Comparison of ENCODE assay signal across 9 cellular contexts in the genomic region with DNA sequence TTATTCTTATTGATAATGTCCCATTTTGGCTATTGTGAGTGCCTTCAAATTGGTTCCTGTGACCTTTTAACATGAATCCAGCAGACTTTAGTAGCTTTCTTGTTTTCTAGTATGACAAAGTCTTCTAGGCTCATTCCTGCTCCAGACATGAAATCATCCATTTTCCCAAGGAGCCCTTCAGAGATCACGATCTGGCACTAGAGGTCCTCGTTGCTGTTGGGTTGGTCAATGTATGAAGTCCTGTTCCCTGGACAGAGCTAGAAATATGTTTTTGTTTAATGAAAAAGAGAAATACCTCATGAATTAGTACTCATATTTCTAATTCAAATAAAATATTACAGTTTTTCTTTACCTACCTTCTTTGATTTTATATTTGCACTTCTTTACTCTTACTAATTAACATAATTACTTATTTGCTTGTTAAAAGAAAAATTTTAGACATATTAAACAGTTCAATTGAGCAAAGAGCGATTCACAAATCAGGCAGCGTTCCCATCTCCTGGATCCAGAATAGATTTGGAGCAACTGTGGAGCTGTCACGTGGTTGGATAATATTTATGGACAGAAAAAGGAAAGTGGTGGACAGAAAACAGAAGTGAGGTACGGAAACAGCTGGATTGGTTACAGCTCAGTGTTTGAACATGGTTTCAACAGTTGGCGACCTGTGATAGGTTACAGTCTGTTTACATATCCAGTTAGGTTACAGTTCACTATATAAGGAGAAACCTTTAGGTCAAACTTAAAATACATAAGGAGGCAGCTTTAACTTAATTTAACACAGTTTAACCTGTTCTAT. TPM values are rescaled to one million over a fixed set of nuclear protein-coding genes. Genes with fewer than 3 reads are reported as not detected.
DNase-seq lines count a peak whose midpoint lies in the region; ATAC-seq, FAIRE-seq and TF ChIP-seq lines count a peak whose summit lies in the region.
"Had no signal": no experiment of that assay in that cellular context is flagged by ENCODE, and none has a peak within 500 bp of the region (broad histone marks: within the 10 kb centered on the region; RNA-seq: fewer than 3 reads in every experiment).

No MANE protein-coding gene starts in this region.

- TF ChIP-seq RAD21 in liver (IDR thresholded peaks at IDR 0.05): peak in 1 of 2 donors; percentile 72

- no peaks in the 10 kb centered on the region for H3K4me1 ChIP-seq in liver (ENCODE audit: control insufficient read depth in 4 of 4, insufficient read depth in 4 of 4, low read length in 3 of 4)

- POLR2A ChIA-PET in BJ (lab: Charles Lee): no interaction called here

- WGBS in liver: 52% methylated on average over 7 of the region's 7 CpGs

- TF ChIP-seq CTCF in BJ (IDR thresholded peaks at IDR 0.05; ENCODE audit: insufficient read depth, low read depth, low read length) (peak; percentile 74), liver (IDR thresholded peaks at IDR 0.05; ENCODE audit: low read depth, low read length, missing input control) (peak; percentile 17)

- ATAC-seq in HG02938 (IDR thresholded peaks at IDR 0.05; ENCODE audit: unreplicated experiment): no peak

- H3K4me3 ChIP-seq in BJ (ENCODE audit: low read depth, low read length): no peak overlapping the region
- H3K4me3 ChIP-seq in liver (ENCODE audit: low read depth in 1 of 3, low read length in 3 of 3): no peak overlapping the region

- CTCF ChIA-PET in BJ (lab: Yijun Ruan, JAX): interaction anchor here (0.6 to 2.6 kb wide), 31 partner anchors 9 to 254 kb away, joined by 3 to 22 read pairs (median 4); a partner anchor contains a TSS

- DNase-seq in BJ (ENCODE audit: low read depth) (no peak), HTR-8/SVneo (ENCODE audit: insufficient read length, low spot score) (peak; percentile 45), astrocyte of the hippocampus (ENCODE audit: low read depth, low spot score) (peak; percentile 56), NCI-H2029 treated with DMSO at 0.1 percent for 48 hours (lab: John Stamatoyannopoulos, UW) (no peak), caudate nucleus (lab: John Stamatoyannopoulos, UW) (no peak)
- DNase-seq in stimulated activated naive CD4-positive, alpha-beta T cell (lab: John Stamatoyannopoulos, UW): no peak
- DNase-seq: activated CD4-positive, CD25-positive, alpha-beta regulatory T cell treated with anti-CD3 and anti-CD28 coated beads, Interleukin-2, amount 50 U/mL, for 72 hours had no signal

- no peak overlapping the region for H3K9ac ChIP-seq in liver (ENCODE audit: low read depth in 1 of 2, low read length in 2 of 2)

- H3K27ac ChIP-seq in liver (ENCODE audit: low read depth in 1 of 2, low read length in 2 of 2): no peak overlapping the region
- H3K27ac ChIP-seq in caudate nucleus (ENCODE audit: low read depth, low read length): no peak overlapping the region

- H3K36me3 ChIP-seq in BJ (ENCODE audit: control insufficient read depth, insufficient read depth, low read length): no peaks in the 10 kb centered on the region
- no peaks in the 10 kb centered on the region for H3K36me3 ChIP-seq in liver (ENCODE audit: control insufficient read depth in 4 of 4, insufficient read depth in 3 of 4, low read depth in 1 of 4, low read length in 3 of 4)

- no peak for FAIRE-seq in HTR-8/SVneo (lab: Jason Lieb, UNC)

- no peaks in the 10 kb centered on the region for H3K9me3 ChIP-seq in liver (ENCODE audit: control insufficient read depth in 4 of 4, low read length in 3 of 4)

- H3K27me3 ChIP-seq in BJ (ENCODE audit: control insufficient read depth, insufficient read depth, low read length): 0 out of 2 replicates have a peak, but pooled peaks cover 2% of the 10 kb centered on the region
- no peaks in the 10 kb centered on the region for H3K27me3 ChIP-seq in liver (ENCODE audit: control insufficient read depth in 4 of 4, insufficient read depth in 4 of 4, low read length in 3 of 4)

TF ChIP-seq in liver, 16 proteins besides CTCF, POLR2A, EP300 and RAD21:
- no peak for TF ChIP-seq HNF4G (IDR thresholded peaks at IDR 0.05)
- TF ChIP-seq FOXA2 (IDR thresholded peaks at IDR 0.05): peak; percentile 46
TF ChIP-seq in liver: peak in this region for 1.

RNA-seq across cellular contexts. Expression of a gene that starts 19.8 kb away (rescaled TPM):
- polyA plus RNA-seq in BJ (2011; rRNA removed) (2.4 and 2.8 TPM in 2 replicates), liver (1 to 10 TPM; 1.7 to 2.0 TPM)
- 3.6 and 6.6 TPM in 2 replicates for polyA minus RNA-seq in BJ (2011; rRNA and poly(A)+ RNA removed)
- 1 to 10 TPM; 4.4 to 8.0 TPM for total RNA-seq in liver

RNA-seq across cellular contexts. Expression of a gene that starts 24.3 kb away (rescaled TPM):
- polyA plus RNA-seq in BJ (2011; rRNA removed) (40.6 and 41.9 TPM in 2 replicates), liver (10 to 100 TPM; 66.9 to 70.0 TPM)
- polyA minus RNA-seq in BJ (2011; rRNA and poly(A)+ RNA removed): 34.8 and 46.9 TPM in 2 replicates
- total RNA-seq in liver: 10 to 100 TPM; 27.7 to 33.6 TPM

Comparison
In these comparisons a context has a peak if more than half of its experiments do, and no peak if none do; other contexts are left out.
1. DNase-seq: peak in HTR-8/SVneo (single experiment) and astrocyte of the hippocampus (single experiment); none in BJ (single experiment), NCI-H2029 treated with DMSO at 0.1 percent for 48 hours (single experiment), caudate nucleus (0 of 61) and stimulated activated naive CD4-positive, alpha-beta T cell (0 of 6).